In genomic region chr7:88818552-88818951, GRCh38 we compare ENCODE assay signal across 34 cellular contexts. TPM values are rescaled to one million over a fixed set of nuclear protein-coding genes. Genes with fewer than 3 reads are reported as not detected.
"Had no signal": no experiment of that assay in that cellular context is flagged by ENCODE, and none has a peak within 500 bp of the region (broad histone marks: within the 10 kb centered on the region; RNA-seq: fewer than 3 reads in every experiment).

No MANE protein-coding gene starts in this region.

- H3K36me3 ChIP-seq: neutrophil, pancreas, prostate gland, spleen, suprapubic skin, tibial artery, transverse colon, upper lobe of right lung, uterus had no signal

- H3K4me3 ChIP-seq: pancreas, prostate gland, skin epidermis, smooth muscle cell, spleen, suprapubic skin, testis, tibial artery, transverse colon, upper lobe of right lung, uterus had no signal

- H3K27me3 ChIP-seq: neutrophil, pancreas, spleen, suprapubic skin, testis, tibial artery, transverse colon, upper lobe of right lung, uterus had no signal

- ATAC-seq: naive thymus-derived CD8-positive, alpha-beta T cell; natural killer cell treated with Interleukin-12 subunit alpha and Interleukin-12 subunit beta and Interleukin-15 and Interleukin-18, amount 100 ng/mL, for 72 hours; right cardiac atrium; sciatic nerve; stimulated activated memory B cell treated with anti-CD40 and anti-IgM and Interleukin-4, amounts not matched to agents 10 μg/mL and 1 μg/mL and 100 μg/mL, for 72 hours; stimulated activated naive CD8-positive, alpha-beta T cell treated with anti-CD3 and anti-CD28 coated beads, Interleukin-15, amount 100 ng/mL, for 72 hours; stimulated activated naive CD8-positive, alpha-beta T cell treated with anti-CD3 and anti-CD28 coated beads, Interleukin-15, Interleukin-2, amounts not matched to agents 100 U/mL and 50 U/mL, for 24 hours; upper lobe of right lung had no signal

- DNase-seq: naive thymus-derived CD8-positive, alpha-beta T cell; nephron progenitor cell; nucleus accumbens; pancreas; right cardiac atrium; spleen; stimulated activated CD4-positive, alpha-beta T cell treated with anti-CD3 and anti-CD28 coated beads, Interleukin-12 subunit alpha, Interleukin-12 subunit beta, amount 100 ng/mL, for 4 hours; stimulated activated CD4-positive, alpha-beta T cell treated with anti-CD3 and anti-CD28 coated beads, Interleukin-1b, Interleukin-23, amount 100 ng/mL, for 48 hours; stimulated activated CD4-positive, alpha-beta T cell treated with anti-CD3 and anti-CD28 coated beads, Interleukin-4, amount 100 ng/mL, for 1 hour; stimulated activated CD4-positive, alpha-beta T cell treated with anti-CD3 and anti-CD28 coated beads, Interleukin-4, amount 100 ng/mL, for 4 hours; stimulated activated CD8-positive, alpha-beta memory T cell treated with anti-CD3 and anti-CD28 coated beads, Interleukin-4, amount 100 ng/mL, for 48 hours; stimulated activated naive CD4-positive, alpha-beta T cell; stimulated activated naive CD8-positive, alpha-beta T cell treated with anti-CD3 and anti-CD28 coated beads, Interleukin-15, amount 100 ng/mL, for 72 hours; stimulated activated naive CD8-positive, alpha-beta T cell treated with anti-CD3 and anti-CD28 coated beads, Interleukin-15, Interleukin-2, amounts not matched to agents 100 U/mL and 50 U/mL, for 24 hours; substantia nigra; testis; tibial artery; transverse colon; upper lobe of right lung; uterus had no signal

RNA-seq across cellular contexts. Expression of gene TEX47, which starts 23.0 kb away (rescaled TPM):
- total RNA-seq: naive thymus-derived CD8-positive, alpha-beta T cell; natural killer cell treated with Interleukin-12 subunit alpha and Interleukin-12 subunit beta and Interleukin-15 and Interleukin-18, amount 100 ng/mL, for 72 hours; neural crest cell; omental fat pad; osteocyte; pancreas; posterior vena cava; pulmonary artery endothelial cell; right cardiac atrium; sciatic nerve; smooth muscle cell; spleen; suprapubic skin; transverse colon; upper lobe of right lung; urinary bladder; uterus had no signal

RNA-seq across cellular contexts. Expression of gene ZNF804B, which starts 59.1 kb away (rescaled TPM):
- total RNA-seq: naive thymus-derived CD8-positive, alpha-beta T cell; natural killer cell treated with Interleukin-12 subunit alpha and Interleukin-12 subunit beta and Interleukin-15 and Interleukin-18, amount 100 ng/mL, for 72 hours; neural crest cell; omental fat pad; osteocyte; posterior vena cava; pulmonary artery endothelial cell; sciatic nerve; smooth muscle cell; spleen; suprapubic skin; transverse colon; upper lobe of right lung had no signal
